In the genomic region with DNA sequence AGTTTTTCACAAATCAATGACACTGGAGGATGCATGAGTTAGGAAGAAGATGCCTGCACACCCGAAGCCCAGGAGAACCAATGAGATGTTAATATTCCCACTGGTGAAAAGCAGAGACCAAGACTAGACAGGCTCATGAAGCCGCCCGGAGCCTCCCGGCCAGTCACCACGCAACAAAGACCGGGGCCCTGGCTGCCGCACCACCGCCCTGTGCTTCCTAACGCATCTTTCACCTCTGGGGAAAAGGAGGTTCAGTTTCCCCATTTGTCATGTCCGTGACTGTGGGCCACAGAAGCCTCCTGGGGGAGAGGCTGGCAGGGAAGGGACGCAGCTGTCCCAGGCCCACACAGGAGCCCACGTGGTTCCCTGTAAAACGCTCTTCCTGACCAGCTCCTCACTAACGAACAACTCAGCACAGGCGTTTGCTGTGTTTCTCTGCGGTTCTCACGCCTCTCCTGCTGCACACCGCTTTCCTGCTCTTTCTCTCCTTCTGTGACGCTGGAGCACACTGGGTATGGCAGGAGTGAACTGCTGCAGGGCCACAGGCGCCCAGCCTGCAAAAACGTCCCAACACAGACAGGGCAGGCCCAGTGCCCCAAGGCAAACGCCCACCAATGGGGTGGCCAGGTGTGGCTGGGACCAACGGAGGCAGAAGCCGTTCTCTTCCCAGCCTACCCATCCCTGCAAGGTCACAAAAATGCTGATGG, we compare ENCODE assay signal across 3 cellular contexts.
TF ChIP-seq lines count a peak whose summit lies in the region.

No MANE protein-coding gene starts in this region.

TF ChIP-seq in SK-N-SH, 30 proteins besides CTCF, POLR2A, EP300 and RAD21:
- TF ChIP-seq MEF2A (IDR thresholded peaks at IDR 0.05; ENCODE audit: borderline replicate concordance, low read depth) (no peak), PBX3 (IDR thresholded peaks at IDR 0.05) (no peak), MAX (IDR thresholded peaks at IDR 0.05; ENCODE audit: low read depth) (no peak), SIN3A (IDR thresholded peaks at IDR 0.05; ENCODE audit: borderline replicate concordance, low read depth, low read length) (no peak), TAF1 (IDR thresholded peaks at IDR 0.05; ENCODE audit: borderline replicate concordance, low read depth, low read length) (no peak), GABPA (IDR thresholded peaks at IDR 0.05; ENCODE audit: low read depth) (no peak), RFX5 (IDR thresholded peaks at IDR 0.05; ENCODE audit: low read length) (no peak), YY1 (IDR thresholded peaks at IDR 0.05; ENCODE audit: low read depth) (no peak)
- TF ChIP-seq, protein P1, sequence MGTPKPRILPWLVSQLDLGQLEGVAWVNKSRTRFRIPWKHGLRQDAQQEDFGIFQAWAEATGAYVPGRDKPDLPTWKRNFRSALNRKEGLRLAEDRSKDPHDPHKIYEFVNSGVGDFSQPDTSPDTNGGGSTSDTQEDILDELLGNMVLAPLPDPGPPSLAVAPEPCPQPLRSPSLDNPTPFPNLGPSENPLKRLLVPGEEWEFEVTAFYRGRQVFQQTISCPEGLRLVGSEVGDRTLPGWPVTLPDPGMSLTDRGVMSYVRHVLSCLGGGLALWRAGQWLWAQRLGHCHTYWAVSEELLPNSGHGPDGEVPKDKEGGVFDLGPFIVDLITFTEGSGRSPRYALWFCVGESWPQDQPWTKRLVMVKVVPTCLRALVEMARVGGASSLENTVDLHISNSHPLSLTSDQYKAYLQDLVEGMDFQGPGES (IDR thresholded peaks at IDR 0.05; ENCODE audit: low read depth, low read length) = no peak
TF ChIP-seq in SK-N-SH: peak in this region for 0.

TF ChIP-seq in SK-N-SH treated with all-trans-retinoic acid at 6 μM for 48 hours, 23 proteins besides CTCF, POLR2A, EP300 and RAD21:
- TF ChIP-seq CSDC2 (CRISPR knock-in tag; IDR thresholded peaks at IDR 0.05) (no peak), ARNTL (CRISPR knock-in tag; IDR thresholded peaks at IDR 0.05; ENCODE audit: borderline replicate concordance, low read depth) (no peak), TOX (CRISPR knock-in tag; IDR thresholded peaks at IDR 0.05; ENCODE audit: borderline replicate concordance) (no peak), ZNF8 (CRISPR knock-in tag; IDR thresholded peaks at IDR 0.05) (no peak), TCF4 (CRISPR knock-in tag; IDR thresholded peaks at IDR 0.05; ENCODE audit: borderline replicate concordance) (no peak), ISL1 (CRISPR knock-in tag; IDR thresholded peaks at IDR 0.05) (no peak), ZC3H10 (CRISPR knock-in tag; IDR thresholded peaks at IDR 0.05) (no peak), ZFP3 (CRISPR knock-in tag; IDR thresholded peaks at IDR 0.05) (no peak), ZFP30 (CRISPR knock-in tag; IDR thresholded peaks at IDR 0.05) (no peak), SNAI2 (CRISPR knock-in tag; IDR thresholded peaks at IDR 0.05) (no peak), PPARA (CRISPR knock-in tag; IDR thresholded peaks at IDR 0.05; ENCODE audit: borderline replicate concordance) (no peak), ZNF70 (CRISPR knock-in tag; IDR thresholded peaks at IDR 0.05) (no peak), RARB (CRISPR knock-in tag; IDR thresholded peaks at IDR 0.05) (no peak), ZNF565 (CRISPR knock-in tag; conservative IDR thresholded peaks at IDR 0.05; ENCODE audit: low read depth) (no peak), ESRRG (CRISPR knock-in tag; IDR thresholded peaks at IDR 0.05) (no peak), GLIS3 (CRISPR knock-in tag; IDR thresholded peaks at IDR 0.05) (no peak), BACH2 (CRISPR knock-in tag; IDR thresholded peaks at IDR 0.05; ENCODE audit: borderline replicate concordance) (no peak), OSR1 (CRISPR knock-in tag; IDR thresholded peaks at IDR 0.05) (no peak)
- TF ChIP-seq, protein P2, sequence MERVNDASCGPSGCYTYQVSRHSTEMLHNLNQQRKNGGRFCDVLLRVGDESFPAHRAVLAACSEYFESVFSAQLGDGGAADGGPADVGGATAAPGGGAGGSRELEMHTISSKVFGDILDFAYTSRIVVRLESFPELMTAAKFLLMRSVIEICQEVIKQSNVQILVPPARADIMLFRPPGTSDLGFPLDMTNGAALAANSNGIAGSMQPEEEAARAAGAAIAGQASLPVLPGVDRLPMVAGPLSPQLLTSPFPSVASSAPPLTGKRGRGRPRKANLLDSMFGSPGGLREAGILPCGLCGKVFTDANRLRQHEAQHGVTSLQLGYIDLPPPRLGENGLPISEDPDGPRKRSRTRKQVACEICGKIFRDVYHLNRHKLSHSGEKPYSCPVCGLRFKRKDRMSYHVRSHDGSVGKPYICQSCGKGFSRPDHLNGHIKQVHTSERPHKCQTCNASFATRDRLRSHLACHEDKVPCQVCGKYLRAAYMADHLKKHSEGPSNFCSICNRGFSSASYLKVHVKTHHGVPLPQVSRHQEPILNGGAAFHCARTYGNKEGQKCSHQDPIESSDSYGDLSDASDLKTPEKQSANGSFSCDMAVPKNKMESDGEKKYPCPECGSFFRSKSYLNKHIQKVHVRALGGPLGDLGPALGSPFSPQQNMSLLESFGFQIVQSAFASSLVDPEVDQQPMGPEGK (CRISPR knock-in tag; IDR thresholded peaks at IDR 0.05; ENCODE audit: borderline replicate concordance) = no peak
- TF ChIP-seq, protein P3, sequence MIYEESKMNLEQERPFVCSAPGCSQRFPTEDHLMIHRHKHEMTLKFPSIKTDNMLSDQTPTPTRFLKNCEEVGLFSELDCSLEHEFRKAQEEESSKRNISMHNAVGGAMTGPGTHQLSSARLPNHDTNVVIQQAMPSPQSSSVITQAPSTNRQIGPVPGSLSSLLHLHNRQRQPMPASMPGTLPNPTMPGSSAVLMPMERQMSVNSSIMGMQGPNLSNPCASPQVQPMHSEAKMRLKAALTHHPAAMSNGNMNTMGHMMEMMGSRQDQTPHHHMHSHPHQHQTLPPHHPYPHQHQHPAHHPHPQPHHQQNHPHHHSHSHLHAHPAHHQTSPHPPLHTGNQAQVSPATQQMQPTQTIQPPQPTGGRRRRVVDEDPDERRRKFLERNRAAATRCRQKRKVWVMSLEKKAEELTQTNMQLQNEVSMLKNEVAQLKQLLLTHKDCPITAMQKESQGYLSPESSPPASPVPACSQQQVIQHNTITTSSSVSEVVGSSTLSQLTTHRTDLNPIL (CRISPR knock-in tag; IDR thresholded peaks at IDR 0.05; ENCODE audit: low read depth) = no peak

TF ChIP-seq in H1, 55 proteins besides CTCF, POLR2A, EP300 and RAD21:
- TF ChIP-seq GTF2F1 (IDR thresholded peaks at IDR 0.05; ENCODE audit: borderline replicate concordance, low read depth, low read length) (no peak), JUN (IDR thresholded peaks at IDR 0.05; ENCODE audit: low read depth, low read length) (no peak), HDAC6 (IDR thresholded peaks at IDR 0.05; ENCODE audit: low read depth, low read length) (no peak), EGR1 (IDR thresholded peaks at IDR 0.05; ENCODE audit: borderline replicate concordance, low read depth, low read length) (no peak)
TF ChIP-seq in H1: peak in this region for 0.
